In the genomic region with DNA sequence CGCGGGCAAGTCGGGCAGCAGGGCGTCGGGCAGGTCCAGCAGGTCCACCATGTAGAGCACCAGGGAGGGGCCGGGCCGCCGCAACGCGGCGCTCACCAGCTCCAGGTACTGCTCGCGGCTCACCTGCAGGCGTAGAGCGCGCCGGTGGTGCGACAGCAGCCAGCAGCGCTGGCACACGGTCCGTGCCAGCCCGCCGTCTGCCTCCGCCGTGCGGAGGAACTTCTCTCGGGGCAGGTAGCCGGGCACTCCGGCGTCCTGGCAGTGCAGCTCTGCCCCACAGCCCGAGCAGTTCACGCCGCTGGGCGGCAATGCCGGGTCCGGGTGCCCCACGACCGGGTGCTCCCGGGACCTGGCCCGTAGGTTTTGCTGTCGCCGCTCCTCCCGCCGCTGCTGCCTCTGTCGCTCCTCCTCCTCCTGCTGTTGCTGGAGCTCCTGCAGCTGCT, we compare ENCODE assay signal across 2 cellular contexts.
A peak's percentile ranks its signal among the peaks of the same experiment; 100 is the strongest.
TF ChIP-seq lines count a peak whose summit lies in the region.

No MANE protein-coding gene starts in this region.

TF ChIP-seq in SK-N-SH, 30 proteins besides CTCF, POLR2A, EP300 and RAD21:
- TF ChIP-seq, protein P1, sequence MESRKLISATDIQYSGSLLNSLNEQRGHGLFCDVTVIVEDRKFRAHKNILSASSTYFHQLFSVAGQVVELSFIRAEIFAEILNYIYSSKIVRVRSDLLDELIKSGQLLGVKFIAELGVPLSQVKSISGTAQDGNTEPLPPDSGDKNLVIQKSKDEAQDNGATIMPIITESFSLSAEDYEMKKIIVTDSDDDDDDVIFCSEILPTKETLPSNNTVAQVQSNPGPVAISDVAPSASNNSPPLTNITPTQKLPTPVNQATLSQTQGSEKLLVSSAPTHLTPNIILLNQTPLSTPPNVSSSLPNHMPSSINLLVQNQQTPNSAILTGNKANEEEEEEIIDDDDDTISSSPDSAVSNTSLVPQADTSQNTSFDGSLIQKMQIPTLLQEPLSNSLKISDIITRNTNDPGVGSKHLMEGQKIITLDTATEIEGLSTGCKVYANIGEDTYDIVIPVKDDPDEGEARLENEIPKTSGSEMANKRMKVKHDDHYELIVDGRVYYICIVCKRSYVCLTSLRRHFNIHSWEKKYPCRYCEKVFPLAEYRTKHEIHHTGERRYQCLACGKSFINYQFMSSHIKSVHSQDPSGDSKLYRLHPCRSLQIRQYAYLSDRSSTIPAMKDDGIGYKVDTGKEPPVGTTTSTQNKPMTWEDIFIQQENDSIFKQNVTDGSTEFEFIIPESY (IDR thresholded peaks at IDR 0.05; ENCODE audit: borderline replicate concordance, low read depth): no peak
- TF ChIP-seq FOXJ3 (CRISPR knock-in tag; IDR thresholded peaks at IDR 0.05) (no peak), SMC3 (IDR thresholded peaks at IDR 0.05; ENCODE audit: low read depth, low read length) (no peak), GATA2 (CRISPR knock-in tag; IDR thresholded peaks at IDR 0.05) (no peak), ELF1 (IDR thresholded peaks at IDR 0.05) (no peak), YY1 (IDR thresholded peaks at IDR 0.05; ENCODE audit: low read depth) (no peak), EZH2phosphoT487 (IDR thresholded peaks at IDR 0.05; ENCODE audit: borderline replicate concordance, low read depth) (no peak), RXRA (IDR thresholded peaks at IDR 0.05; ENCODE audit: borderline replicate concordance, low read depth) (no peak), FOXM1 (IDR thresholded peaks at IDR 0.05; ENCODE audit: low read depth) (no peak), TEAD4 (IDR thresholded peaks at IDR 0.05; ENCODE audit: borderline replicate concordance, insufficient read depth) (no peak), NFIC (IDR thresholded peaks at IDR 0.05; ENCODE audit: borderline replicate concordance) (no peak), NRF1 (IDR thresholded peaks at IDR 0.05; ENCODE audit: low read depth, low read length) (no peak), MEF2A (IDR thresholded peaks at IDR 0.05; ENCODE audit: borderline replicate concordance, low read depth) (no peak), FOSL2 (IDR thresholded peaks at IDR 0.05; ENCODE audit: borderline replicate concordance, low read depth) (no peak), JUND (IDR thresholded peaks at IDR 0.05) (no peak), CHD2 (IDR thresholded peaks at IDR 0.05; ENCODE audit: low read length, partially characterized antibody) (no peak)
- TF ChIP-seq, protein P2, sequence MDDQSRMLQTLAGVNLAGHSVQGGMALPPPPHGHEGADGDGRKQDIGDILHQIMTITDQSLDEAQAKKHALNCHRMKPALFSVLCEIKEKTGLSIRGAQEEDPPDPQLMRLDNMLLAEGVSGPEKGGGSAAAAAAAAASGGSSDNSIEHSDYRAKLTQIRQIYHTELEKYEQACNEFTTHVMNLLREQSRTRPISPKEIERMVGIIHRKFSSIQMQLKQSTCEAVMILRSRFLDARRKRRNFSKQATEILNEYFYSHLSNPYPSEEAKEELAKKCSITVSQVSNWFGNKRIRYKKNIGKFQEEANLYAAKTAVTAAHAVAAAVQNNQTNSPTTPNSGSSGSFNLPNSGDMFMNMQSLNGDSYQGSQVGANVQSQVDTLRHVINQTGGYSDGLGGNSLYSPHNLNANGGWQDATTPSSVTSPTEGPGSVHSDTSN (IDR thresholded peaks at IDR 0.05): no peak
- TF ChIP-seq, protein P3, sequence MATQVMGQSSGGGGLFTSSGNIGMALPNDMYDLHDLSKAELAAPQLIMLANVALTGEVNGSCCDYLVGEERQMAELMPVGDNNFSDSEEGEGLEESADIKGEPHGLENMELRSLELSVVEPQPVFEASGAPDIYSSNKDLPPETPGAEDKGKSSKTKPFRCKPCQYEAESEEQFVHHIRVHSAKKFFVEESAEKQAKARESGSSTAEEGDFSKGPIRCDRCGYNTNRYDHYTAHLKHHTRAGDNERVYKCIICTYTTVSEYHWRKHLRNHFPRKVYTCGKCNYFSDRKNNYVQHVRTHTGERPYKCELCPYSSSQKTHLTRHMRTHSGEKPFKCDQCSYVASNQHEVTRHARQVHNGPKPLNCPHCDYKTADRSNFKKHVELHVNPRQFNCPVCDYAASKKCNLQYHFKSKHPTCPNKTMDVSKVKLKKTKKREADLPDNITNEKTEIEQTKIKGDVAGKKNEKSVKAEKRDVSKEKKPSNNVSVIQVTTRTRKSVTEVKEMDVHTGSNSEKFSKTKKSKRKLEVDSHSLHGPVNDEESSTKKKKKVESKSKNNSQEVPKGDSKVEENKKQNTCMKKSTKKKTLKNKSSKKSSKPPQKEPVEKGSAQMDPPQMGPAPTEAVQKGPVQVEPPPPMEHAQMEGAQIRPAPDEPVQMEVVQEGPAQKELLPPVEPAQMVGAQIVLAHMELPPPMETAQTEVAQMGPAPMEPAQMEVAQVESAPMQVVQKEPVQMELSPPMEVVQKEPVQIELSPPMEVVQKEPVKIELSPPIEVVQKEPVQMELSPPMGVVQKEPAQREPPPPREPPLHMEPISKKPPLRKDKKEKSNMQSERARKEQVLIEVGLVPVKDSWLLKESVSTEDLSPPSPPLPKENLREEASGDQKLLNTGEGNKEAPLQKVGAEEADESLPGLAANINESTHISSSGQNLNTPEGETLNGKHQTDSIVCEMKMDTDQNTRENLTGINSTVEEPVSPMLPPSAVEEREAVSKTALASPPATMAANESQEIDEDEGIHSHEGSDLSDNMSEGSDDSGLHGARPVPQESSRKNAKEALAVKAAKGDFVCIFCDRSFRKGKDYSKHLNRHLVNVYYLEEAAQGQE (IDR thresholded peaks at IDR 0.05; ENCODE audit: low read depth, low read length): no peak
- TF ChIP-seq, protein P4, sequence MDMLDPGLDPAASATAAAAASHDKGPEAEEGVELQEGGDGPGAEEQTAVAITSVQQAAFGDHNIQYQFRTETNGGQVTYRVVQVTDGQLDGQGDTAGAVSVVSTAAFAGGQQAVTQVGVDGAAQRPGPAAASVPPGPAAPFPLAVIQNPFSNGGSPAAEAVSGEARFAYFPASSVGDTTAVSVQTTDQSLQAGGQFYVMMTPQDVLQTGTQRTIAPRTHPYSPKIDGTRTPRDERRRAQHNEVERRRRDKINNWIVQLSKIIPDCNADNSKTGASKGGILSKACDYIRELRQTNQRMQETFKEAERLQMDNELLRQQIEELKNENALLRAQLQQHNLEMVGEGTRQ (IDR thresholded peaks at IDR 0.05; ENCODE audit: borderline replicate concordance, low read depth, low read length): no peak
- TF ChIP-seq, protein P5, sequence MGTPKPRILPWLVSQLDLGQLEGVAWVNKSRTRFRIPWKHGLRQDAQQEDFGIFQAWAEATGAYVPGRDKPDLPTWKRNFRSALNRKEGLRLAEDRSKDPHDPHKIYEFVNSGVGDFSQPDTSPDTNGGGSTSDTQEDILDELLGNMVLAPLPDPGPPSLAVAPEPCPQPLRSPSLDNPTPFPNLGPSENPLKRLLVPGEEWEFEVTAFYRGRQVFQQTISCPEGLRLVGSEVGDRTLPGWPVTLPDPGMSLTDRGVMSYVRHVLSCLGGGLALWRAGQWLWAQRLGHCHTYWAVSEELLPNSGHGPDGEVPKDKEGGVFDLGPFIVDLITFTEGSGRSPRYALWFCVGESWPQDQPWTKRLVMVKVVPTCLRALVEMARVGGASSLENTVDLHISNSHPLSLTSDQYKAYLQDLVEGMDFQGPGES (IDR thresholded peaks at IDR 0.05; ENCODE audit: low read depth, low read length): no peak

TF ChIP-seq in K562, 482 proteins besides CTCF, POLR2A, EP300 and RAD21:
- TF ChIP-seq C11orf30 (IDR thresholded peaks at IDR 0.05; ENCODE audit: low read depth): no peak
- no peak for TF ChIP-seq BRF1 (IDR thresholded peaks at IDR 0.05; ENCODE audit: borderline replicate concordance, extremely low read depth, insufficient read length)
- peak in 1 of 2 experiments; percentile 11; a peak in 1 of 4 replicates for TF ChIP-seq NONO (IDR thresholded peaks at IDR 0.05; ENCODE audit: low read depth in 2 of 2, low read length in 1 of 2)
- TF ChIP-seq CSDE1 (IDR thresholded peaks at IDR 0.05): no peak
- no peak for TF ChIP-seq NFATC3 (IDR thresholded peaks at IDR 0.05)
- TF ChIP-seq RBBP5 (IDR thresholded peaks at IDR 0.05; ENCODE audit: borderline replicate concordance, insufficient read depth, low read length, poor library complexity, severe bottlenecking): peak; percentile 91
- peak; percentile 13; the same call in 1 of the 2 replicates for TF ChIP-seq KAT7 (CRISPR knock-in tag; IDR thresholded peaks at IDR 0.05; ENCODE audit: borderline replicate concordance)
- TF ChIP-seq ZSCAN29 (IDR thresholded peaks at IDR 0.05): no peak
- TF ChIP-seq, protein P6, sequence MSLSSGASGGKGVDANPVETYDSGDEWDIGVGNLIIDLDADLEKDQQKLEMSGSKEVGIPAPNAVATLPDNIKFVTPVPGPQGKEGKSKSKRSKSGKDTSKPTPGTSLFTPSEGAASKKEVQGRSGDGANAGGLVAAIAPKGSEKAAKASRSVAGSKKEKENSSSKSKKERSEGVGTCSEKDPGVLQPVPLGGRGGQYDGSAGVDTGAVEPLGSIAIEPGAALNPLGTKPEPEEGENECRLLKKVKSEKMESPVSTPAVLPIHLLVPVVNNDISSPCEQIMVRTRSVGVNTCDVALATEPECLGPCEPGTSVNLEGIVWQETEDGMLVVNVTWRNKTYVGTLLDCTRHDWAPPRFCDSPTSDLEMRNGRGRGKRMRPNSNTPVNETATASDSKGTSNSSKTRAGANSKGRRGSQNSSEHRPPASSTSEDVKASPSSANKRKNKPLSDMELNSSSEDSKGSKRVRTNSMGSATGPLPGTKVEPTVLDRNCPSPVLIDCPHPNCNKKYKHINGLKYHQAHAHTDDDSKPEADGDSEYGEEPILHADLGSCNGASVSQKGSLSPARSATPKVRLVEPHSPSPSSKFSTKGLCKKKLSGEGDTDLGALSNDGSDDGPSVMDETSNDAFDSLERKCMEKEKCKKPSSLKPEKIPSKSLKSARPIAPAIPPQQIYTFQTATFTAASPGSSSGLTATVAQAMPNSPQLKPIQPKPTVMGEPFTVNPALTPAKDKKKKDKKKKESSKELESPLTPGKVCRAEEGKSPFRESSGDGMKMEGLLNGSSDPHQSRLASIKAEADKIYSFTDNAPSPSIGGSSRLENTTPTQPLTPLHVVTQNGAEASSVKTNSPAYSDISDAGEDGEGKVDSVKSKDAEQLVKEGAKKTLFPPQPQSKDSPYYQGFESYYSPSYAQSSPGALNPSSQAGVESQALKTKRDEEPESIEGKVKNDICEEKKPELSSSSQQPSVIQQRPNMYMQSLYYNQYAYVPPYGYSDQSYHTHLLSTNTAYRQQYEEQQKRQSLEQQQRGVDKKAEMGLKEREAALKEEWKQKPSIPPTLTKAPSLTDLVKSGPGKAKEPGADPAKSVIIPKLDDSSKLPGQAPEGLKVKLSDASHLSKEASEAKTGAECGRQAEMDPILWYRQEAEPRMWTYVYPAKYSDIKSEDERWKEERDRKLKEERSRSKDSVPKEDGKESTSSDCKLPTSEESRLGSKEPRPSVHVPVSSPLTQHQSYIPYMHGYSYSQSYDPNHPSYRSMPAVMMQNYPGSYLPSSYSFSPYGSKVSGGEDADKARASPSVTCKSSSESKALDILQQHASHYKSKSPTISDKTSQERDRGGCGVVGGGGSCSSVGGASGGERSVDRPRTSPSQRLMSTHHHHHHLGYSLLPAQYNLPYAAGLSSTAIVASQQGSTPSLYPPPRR (CRISPR knock-in tag; IDR thresholded peaks at IDR 0.05; ENCODE audit: borderline replicate concordance): 0 out of 2 replicates have a peak, but pooled peaks have one; percentile 14
- TF ChIP-seq, protein P7, sequence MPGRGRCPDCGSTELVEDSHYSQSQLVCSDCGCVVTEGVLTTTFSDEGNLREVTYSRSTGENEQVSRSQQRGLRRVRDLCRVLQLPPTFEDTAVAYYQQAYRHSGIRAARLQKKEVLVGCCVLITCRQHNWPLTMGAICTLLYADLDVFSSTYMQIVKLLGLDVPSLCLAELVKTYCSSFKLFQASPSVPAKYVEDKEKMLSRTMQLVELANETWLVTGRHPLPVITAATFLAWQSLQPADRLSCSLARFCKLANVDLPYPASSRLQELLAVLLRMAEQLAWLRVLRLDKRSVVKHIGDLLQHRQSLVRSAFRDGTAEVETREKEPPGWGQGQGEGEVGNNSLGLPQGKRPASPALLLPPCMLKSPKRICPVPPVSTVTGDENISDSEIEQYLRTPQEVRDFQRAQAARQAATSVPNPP (IDR thresholded peaks at IDR 0.05; ENCODE audit: borderline replicate concordance, insufficient read depth, insufficient read length): no peak
- 0 out of 2 replicates have a peak, but pooled peaks have one; percentile 39 for TF ChIP-seq RBM14 (IDR thresholded peaks at IDR 0.05; ENCODE audit: borderline replicate concordance, insufficient read depth, low read depth, low read length)
- no peak for TF ChIP-seq DACH1 (IDR thresholded peaks at IDR 0.05; ENCODE audit: partially characterized antibody)
- TF ChIP-seq ZEB2 (IDR thresholded peaks at IDR 0.05): 0 out of 2 replicates have a peak, but pooled peaks have one; percentile 38
- no peak for TF ChIP-seq ZNF830 (CRISPR knock-in tag; IDR thresholded peaks at IDR 0.05)
- peak; percentile 91 for TF ChIP-seq HNRNPL (IDR thresholded peaks at IDR 0.05; ENCODE audit: low read depth, low read length)
- TF ChIP-seq SAFB (IDR thresholded peaks at IDR 0.05; ENCODE audit: borderline replicate concordance, low read depth, low read length): peak; percentile 68; the same call in 1 of the 2 replicates
- TF ChIP-seq ATF1 (CRISPR knock-in tag; IDR thresholded peaks at IDR 0.05): no peak
- no peak for TF ChIP-seq ATF1 (tag; IDR thresholded peaks at IDR 0.05)
- no peak for TF ChIP-seq ZNF589 (CRISPR knock-in tag; IDR thresholded peaks at IDR 0.05; ENCODE audit: low read depth)
- TF ChIP-seq CHD1 (IDR thresholded peaks at IDR 0.05; ENCODE audit: low read length): peak; percentile 31
